Comparison of ENCODE assay signal across 9 cellular contexts in genomic region chr19:2720777-2721569, GRCh38. TPM values are rescaled to one million over a fixed set of nuclear protein-coding genes. Genes with fewer than 3 reads are reported as not detected.
DNase-seq lines count a peak whose midpoint lies in the region; ATAC-seq and TF ChIP-seq lines count a peak whose summit lies in the region.
"Had no signal": no experiment of that assay in that cellular context is flagged by ENCODE, and none has a peak within 500 bp of the region (broad histone marks: within the 10 kb centered on the region; RNA-seq: fewer than 3 reads in every experiment).

A gene with protein sequence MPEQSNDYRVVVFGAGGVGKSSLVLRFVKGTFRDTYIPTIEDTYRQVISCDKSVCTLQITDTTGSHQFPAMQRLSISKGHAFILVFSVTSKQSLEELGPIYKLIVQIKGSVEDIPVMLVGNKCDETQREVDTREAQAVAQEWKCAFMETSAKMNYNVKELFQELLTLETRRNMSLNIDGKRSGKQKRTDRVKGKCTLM (minus strand): TSS chr19:2721372. CDS start chr19:2717806, 3,566 bp downstream.

- no peaks in the 10 kb centered on the region for H3K36me3 Mint-ChIP-seq in T-cell

- no peak within 1 kb of the TSS for H3K27ac ChIP-seq in cardiac muscle cell

- TF ChIP-seq CTCF in cardiac muscle cell (IDR thresholded peaks at IDR 0.05; ENCODE audit: low read depth, low read length) (no peak), retinal pigment epithelial cell (conservative IDR thresholded peaks at IDR 0.05; ENCODE audit: low read depth, low read length) (no peak)

- POLR2A ChIA-PET in T-cell (lab: Charles Lee) = no interaction called here

- H3K4me3 ChIP-seq in cardiac muscle cell = peak within 1 kb of the TSS; percentile 44
- peak within 1 kb of the TSS; percentile 55 for H3K4me3 ChIP-seq in retinal pigment epithelial cell (ENCODE audit: low read length)

- H3K27me3 ChIP-seq in cardiac muscle cell = peaks cover 5% of the 10 kb centered on the region

- peaks cover 0 to under 1% (median 0%) of the 10 kb centered on the region in 3 donors for H3K9me3 Mint-ChIP-seq in T-cell

- H3K4me3 Mint-ChIP-seq in T-cell = peak within 1 kb of the TSS; percentile 17 to 62 (median 28)

- H3K4me1 Mint-ChIP-seq in T-cell = peaks cover 0 to 8% (median 5%) of the 10 kb centered on the region in 3 donors

- H3K27ac Mint-ChIP-seq in T-cell = no peak within 1 kb of the TSS

- CTCF ChIA-PET in T-cell (lab: Charles Lee) = no interaction called here

- in situ Hi-C loops in G401 (cut with HindIII; ENCODE audit: low sequenced_read_pairs) = no loop called here

- peaks cover 16% of the 10 kb centered on the region for H3K4me1 ChIP-seq in cardiac muscle cell (ENCODE audit: low read depth)

- peaks cover 18 to 49% of the 10 kb centered on the region in 2 donors for H3K27me3 Mint-ChIP-seq in T-cell

- peak in 1 of 4 experiments; percentile 36 for ATAC-seq in T-cell (replicated peaks in 1 of 4)
- ATAC-seq in GM18867 (IDR thresholded peaks at IDR 0.05; ENCODE audit: unreplicated experiment) = no peak
- no peak for ATAC-seq in GM21381 (IDR thresholded peaks at IDR 0.05; ENCODE audit: unreplicated experiment)

- H3K36me3 ChIP-seq in cardiac muscle cell = no peaks in the 10 kb centered on the region

- DNase-seq in G401 (ENCODE audit: low spot score) (no peak), T-cell (no peak), cardiac muscle cell (ENCODE audit: low read depth in 1 of 2, low spot score in 1 of 2) (peak in 1 of 2 donors; percentile 52), retinal pigment epithelial cell (ENCODE audit: low read depth) (no peak), cortex of kidney (lab: John Stamatoyannopoulos, UW) (no peak)
- DNase-seq in stimulated activated CD4-positive, alpha-beta T cell treated with anti-CD3 and anti-CD28 coated beads, Interleukin-4, amount 100 ng/mL, for 24 hours = no peak
- DNase-seq: cerebellar nuclear complex had no signal

- no peaks in the 10 kb centered on the region for H3K9me3 ChIP-seq in cardiac muscle cell (ENCODE audit: low read depth)

RNA-seq across cellular contexts. Expression of the gene that starts here (rescaled TPM):
- total RNA-seq in G401 (2014; rRNA removed; shearing (Covaris generic)) = 13.5 and 13.7 TPM in 2 replicates
- total RNA-seq in T-cell = under 1 TPM; 0.53 to 0.70 (median 0.60) TPM
- 3.0 and 4.2 TPM in 2 replicates for total RNA-seq in cardiac muscle cell
- 3.1 and 3.3 TPM in 2 replicates for polyA plus RNA-seq in cardiac muscle cell
